Comparison of ENCODE assay signal across 28 cellular contexts in genomic region chr7:127040042-127040441, GRCh38.
"Had no signal": no experiment of that assay in that cellular context is flagged by ENCODE, and none has a peak within 500 bp of the region (broad histone marks: within the 10 kb centered on the region; RNA-seq: fewer than 3 reads in every experiment).

No MANE protein-coding gene starts in this region.

- ATAC-seq: naive thymus-derived CD4-positive, alpha-beta T cell; natural killer cell; psoas muscle; right cardiac atrium; sciatic nerve; stimulated activated memory B cell treated with anti-CD40 and anti-IgM and Interleukin-4, amounts not matched to agents 10 μg/mL and 1 μg/mL and 100 μg/mL, for 72 hours; stimulated activated naive CD8-positive, alpha-beta T cell treated with anti-CD3 and anti-CD28 coated beads, Interleukin-15, amount 100 ng/mL, for 72 hours; stimulated activated naive CD8-positive, alpha-beta T cell treated with anti-CD3 and anti-CD28 coated beads, Interleukin-15, Interleukin-2, amounts not matched to agents 100 U/mL and 50 U/mL, for 24 hours; upper lobe of right lung had no signal

- H3K27ac ChIP-seq: neural progenitor cell, ovary, parathyroid adenoma, psoas muscle, skin epidermis, spleen, suprapubic skin, testis, tibial artery, transverse colon, upper lobe of right lung, uterus had no signal

- H3K79me2 ChIP-seq: parathyroid adenoma had no signal

- H3K4me2 ChIP-seq: neural progenitor cell, smooth muscle cell had no signal

- H3K9ac ChIP-seq: neural progenitor cell, parathyroid adenoma had no signal

- H3K27me3 ChIP-seq: neural progenitor cell, ovary, suprapubic skin, testis, tibial artery, transverse colon, upper lobe of right lung, uterus had no signal

- H3K9me3 ChIP-seq: ovary, psoas muscle, suprapubic skin, testis, tibial artery, transverse colon, upper lobe of right lung, uterus had no signal

- H3K4me3 ChIP-seq: neural progenitor cell, ovary, psoas muscle, skin epidermis, smooth muscle cell, spleen, suprapubic skin, testis, tibial artery, transverse colon, upper lobe of right lung, uterus had no signal

- H2AFZ ChIP-seq: neural progenitor cell, parathyroid adenoma had no signal

- H3K4me1 ChIP-seq: neural progenitor cell, parathyroid adenoma, psoas muscle, spleen, suprapubic skin, testis, tibial artery, upper lobe of right lung, uterus had no signal

- H3K36me3 ChIP-seq: neural progenitor cell, ovary, spleen, suprapubic skin, tibial artery, transverse colon, upper lobe of right lung, uterus had no signal

- DNase-seq: naive thymus-derived CD4-positive, alpha-beta T cell; natural killer cell; ovary; posterior cingulate gyrus; psoas muscle; right cardiac atrium; spleen; stimulated activated CD4-positive, alpha-beta T cell treated with anti-CD3 and anti-CD28 coated beads, Interleukin-12 subunit alpha, Interleukin-12 subunit beta, amount 100 ng/mL, for 4 hours; stimulated activated CD4-positive, alpha-beta T cell treated with anti-CD3 and anti-CD28 coated beads, Interleukin-1b, Interleukin-23, amount 100 ng/mL, for 48 hours; stimulated activated CD4-positive, alpha-beta T cell treated with anti-CD3 and anti-CD28 coated beads, Interleukin-4, amount 100 ng/mL, for 1 hour; stimulated activated CD4-positive, alpha-beta T cell treated with anti-CD3 and anti-CD28 coated beads, Interleukin-4, amount 100 ng/mL, for 4 hours; stimulated activated CD8-positive, alpha-beta memory T cell treated with anti-CD3 and anti-CD28 coated beads, Interleukin-4, amount 100 ng/mL, for 48 hours; stimulated activated naive CD4-positive, alpha-beta T cell; stimulated activated naive CD8-positive, alpha-beta T cell treated with anti-CD3 and anti-CD28 coated beads, Interleukin-15, amount 100 ng/mL, for 72 hours; stimulated activated naive CD8-positive, alpha-beta T cell treated with anti-CD3 and anti-CD28 coated beads, Interleukin-15, Interleukin-2, amounts not matched to agents 100 U/mL and 50 U/mL, for 24 hours; substantia nigra; testis; tibial artery; transverse colon; upper lobe of right lung; uterus had no signal
